In genomic region chr16:7405166-7405565, GRCh38 we compare ENCODE assay signal across 8 cellular contexts.
DNase-seq lines count a peak whose midpoint lies in the region; ATAC-seq and TF ChIP-seq lines count a peak whose summit lies in the region.
"Had no signal": no experiment of that assay in that cellular context is flagged by ENCODE, and none has a peak within 500 bp of the region (broad histone marks: within the 10 kb centered on the region; RNA-seq: fewer than 3 reads in every experiment).

No MANE protein-coding gene starts in this region.

- TF ChIP-seq CTCF in RWPE2 (IDR thresholded peaks at IDR 0.05; ENCODE audit: poor library complexity, severe bottlenecking): peak; percentile 12
- TF ChIP-seq CTCF in stomach (IDR thresholded peaks at IDR 0.05): peak in 3 of 7 experiments; percentile 15 to 26 (median 19)

- peak; percentile 40 for DNase-seq in NCI-H1105 treated with DMSO at 0.1 percent for 48 hours (lab: John Stamatoyannopoulos, UW)
- no peak for DNase-seq in RWPE2 (ENCODE audit: low spot score)
- DNase-seq in inferior parietal cortex (ENCODE audit: extremely low spot score): peak; percentile 69
- peak; percentile 27 for DNase-seq in stomach
- DNase-seq in NCI-H2171 treated with DMSO at 0.1 percent for 48 hours (lab: John Stamatoyannopoulos, UW): no peak
- DNase-seq in effector CD4-positive, alpha-beta T cell: no peak
- DNase-seq: NCI-H446 treated with DMSO at 0.1 percent for 48 hours had no signal

- no peak for TF ChIP-seq EP300 in stomach (IDR thresholded peaks at IDR 0.05)

- ATAC-seq in RWPE2 (ENCODE audit: low read depth): peak; percentile 41; the same call in 1 of the 3 replicates
- no peak for ATAC-seq in HG03196 (IDR thresholded peaks at IDR 0.05; ENCODE audit: unreplicated experiment)

- intact Hi-C loops in stomach (cut with DNase I; ENCODE audit: low total_unique reads): no loop called here

- H3K36me3 ChIP-seq in RWPE2 (ENCODE audit: low read depth): no peaks in the 10 kb centered on the region
- H3K36me3 ChIP-seq in stomach: no peaks in the 10 kb centered on the region

- no peak for TF ChIP-seq POLR2A in stomach (IDR thresholded peaks at IDR 0.05)

- H3K27ac ChIP-seq in RWPE2 (ENCODE audit: poor library complexity, severe bottlenecking) (no peak overlapping the region), stomach (no peak overlapping the region)

- 17 to 26% (median 21%) methylated on average over 16 of the region's 16 CpGs for WGBS in stomach, 5 donors

- H3K4me3 ChIP-seq in RWPE2 (ENCODE audit: severe bottlenecking) (no peak overlapping the region), stomach (no peak overlapping the region)

- no peaks in the 10 kb centered on the region for H3K9me3 ChIP-seq in RWPE2 (ENCODE audit: severe bottlenecking)
- no peaks in the 10 kb centered on the region for H3K9me3 ChIP-seq in stomach

- H3K27me3 ChIP-seq in RWPE2 (ENCODE audit: insufficient read depth, poor library complexity, severe bottlenecking) (no peaks in the 10 kb centered on the region), stomach (peaks cover 0 to 7% (median 0%) of the 10 kb centered on the region in 3 donors)

- H3K4me1 ChIP-seq in RWPE2 (ENCODE audit: insufficient read depth, poor library complexity, severe bottlenecking) (no peaks in the 10 kb centered on the region), stomach (peaks cover 0 to 7% (median 0%) of the 10 kb centered on the region in 4 donors)

Comparison
In these comparisons a context has a peak if more than half of its experiments do, and no peak if none do; other contexts are left out.
1. DNase-seq: peak in NCI-H1105 treated with DMSO at 0.1 percent for 48 hours (single experiment), inferior parietal cortex (single experiment) and stomach (single experiment); none in RWPE2 (single experiment), NCI-H2171 treated with DMSO at 0.1 percent for 48 hours (single experiment) and effector CD4-positive, alpha-beta T cell (single experiment).